In the genomic region with DNA sequence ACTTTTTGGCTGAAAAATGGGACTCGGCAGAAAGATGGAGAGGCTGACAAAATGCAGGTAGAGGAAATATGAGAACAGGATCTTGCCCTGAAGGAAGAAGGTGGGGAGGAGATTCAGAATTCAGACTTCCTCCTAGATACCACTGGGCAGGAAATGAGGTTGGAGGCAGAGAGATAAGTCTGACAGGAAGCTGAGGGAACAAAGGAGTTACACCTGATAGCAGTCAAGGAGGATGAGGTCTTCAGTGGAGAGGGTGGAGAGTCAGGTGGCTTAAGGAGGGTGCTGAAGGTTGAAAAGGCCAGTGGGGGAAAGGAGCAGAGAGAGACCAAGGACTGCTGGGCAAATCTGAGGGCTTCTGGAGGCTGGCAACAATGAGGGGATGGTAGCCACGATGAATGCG, we compare ENCODE assay signal across 18 cellular contexts. TPM values are rescaled to one million over a fixed set of nuclear protein-coding genes. Genes with fewer than 3 reads are reported as not detected.
DNase-seq lines count a peak whose midpoint lies in the region; ATAC-seq, FAIRE-seq and TF ChIP-seq lines count a peak whose summit lies in the region.
"Had no signal": no experiment of that assay in that cellular context is flagged by ENCODE, and none has a peak within 500 bp of the region (broad histone marks: within the 10 kb centered on the region; RNA-seq: fewer than 3 reads in every experiment).

No MANE protein-coding gene starts in this region.

- no peaks in the 10 kb centered on the region for H3K27me3 ChIP-seq in CD4-positive, alpha-beta memory T cell (ENCODE audit: insufficient read depth, low read length)
- no peaks in the 10 kb centered on the region for H3K27me3 ChIP-seq in Loucy (ENCODE audit: insufficient read depth, low read length, poor library complexity, severe bottlenecking)
- H3K27me3 ChIP-seq: colonic mucosa had no signal

- peaks cover 22% of the 10 kb centered on the region for H3K36me3 ChIP-seq in CD4-positive, alpha-beta memory T cell (ENCODE audit: insufficient read depth, low read length)
- peaks cover 26% of the 10 kb centered on the region; the same call in 1 of the 2 replicates for H3K36me3 ChIP-seq in Loucy (ENCODE audit: insufficient read depth, low read length)

- no peaks in the 10 kb centered on the region for H4K20me1 ChIP-seq in Loucy (ENCODE audit: insufficient read depth, low read length, poor library complexity, severe bottlenecking)

- peak overlapping the region; percentile 49 for H3K4me2 ChIP-seq in Loucy (ENCODE audit: low read depth, low read length, poor library complexity, severe bottlenecking)

- DNase-seq in CD4-positive, alpha-beta memory T cell = peak; percentile 47 to 69 (median 59)
- DNase-seq in activated T-helper 1 cell treated with anti-CD3 and anti-CD28 coated beads, Interleukin-12 subunit alpha, Interleukin-12 subunit beta, Interleukin-2, Interleukin-4 antibody, amounts not matched to agents 30 ng/mL and 10 ng/mL and 1 ng/mL, durations not matched to agents 14 hours and 24 hours and 36 hours (ENCODE audit: low spot score) = peak; percentile 15
- no peak for DNase-seq in natural killer cell
- DNase-seq in AG08396 (ENCODE audit: low spot score) = no peak
- no peak for DNase-seq in immature natural killer cell
- DNase-seq in HTR-8/SVneo (ENCODE audit: insufficient read length, low spot score) = no peak
- DNase-seq: anterior cingulate cortex, colonic mucosa, head of caudate nucleus, HFFc6, Karpas-422, kidney, NCI-H187, NCI-H748 treated with DMSO at 0.1 percent for 48 hours, posterior cingulate gyrus had no signal

- peaks cover 58% of the 10 kb centered on the region for H3K4me1 ChIP-seq in CD4-positive, alpha-beta memory T cell (ENCODE audit: insufficient read depth, low read length)
- H3K4me1 ChIP-seq in Loucy (ENCODE audit: insufficient read depth, low read length, poor library complexity, severe bottlenecking) = peaks cover 16% of the 10 kb centered on the region
- H3K4me1 ChIP-seq: colonic mucosa had no signal

- no peaks in the 10 kb centered on the region for H3K27me3 Mint-ChIP-seq in CD4-positive, alpha-beta memory T cell
- H3K27me3 Mint-ChIP-seq in activated T-helper 1 cell treated with anti-CD3 and anti-CD28 coated beads, Interleukin-12 subunit alpha, Interleukin-12 subunit beta, Interleukin-2, Interleukin-4 antibody, amounts not matched to agents 30 ng/mL and 10 ng/mL and 1 ng/mL, durations not matched to agents 14 hours and 24 hours and 36 hours (ENCODE audit: insufficient read depth) = no peaks in the 10 kb centered on the region
- H3K27me3 Mint-ChIP-seq in natural killer cell (ENCODE audit: low read depth in 2 of 2) (no peaks in the 10 kb centered on the region), immature natural killer cell (ENCODE audit: low read depth in 3 of 3) (peaks cover 0 to 4% (median 2%) of the 10 kb centered on the region in 3 donors)

- TF ChIP-seq CTCF in Loucy (conservative IDR thresholded peaks at IDR 0.05; ENCODE audit: low read length) (no peak), natural killer cell (IDR thresholded peaks at IDR 0.05) (no peak)

- ATAC-seq in natural killer cell = peak in 2 of 3 donors; percentile 24 to 54

- peak overlapping the region; percentile 61 to 76 (median 68) for H3K4me3 Mint-ChIP-seq in CD4-positive, alpha-beta memory T cell
- H3K4me3 Mint-ChIP-seq in activated T-helper 1 cell treated with anti-CD3 and anti-CD28 coated beads, Interleukin-12 subunit alpha, Interleukin-12 subunit beta, Interleukin-2, Interleukin-4 antibody, amounts not matched to agents 30 ng/mL and 10 ng/mL and 1 ng/mL, durations not matched to agents 14 hours and 24 hours and 36 hours = peak overlapping the region; percentile 8
- H3K4me3 Mint-ChIP-seq in natural killer cell (no peak overlapping the region), immature natural killer cell (peak overlapping the region in 1 of 5 donors; percentile 4)
- H3K4me3 Mint-ChIP-seq: HFFc6 had no signal

- H2AFZ ChIP-seq in Loucy (ENCODE audit: low read length) = no peak overlapping the region

- H3K27ac ChIP-seq in CD4-positive, alpha-beta memory T cell (ENCODE audit: low read depth, low read length) = peak overlapping the region; percentile 61
- H3K27ac ChIP-seq: colonic mucosa had no signal

- POLR2A ChIA-PET in CD4-positive, alpha-beta memory T cell (lab: Charles Lee; ENCODE audit: partially characterized antibody) = interaction anchor here (1.0 to 5.7 kb wide), 24 partner anchors 9 to 64 kb away, joined by 3 to 47 read pairs (median 7); partner anchors contain the start of gene CCR4

- peaks cover 0 to 4% (median 0%) of the 10 kb centered on the region in 8 donors for H3K9me3 Mint-ChIP-seq in CD4-positive, alpha-beta memory T cell
- peaks cover 11% of the 10 kb centered on the region for H3K9me3 Mint-ChIP-seq in activated T-helper 1 cell treated with anti-CD3 and anti-CD28 coated beads, Interleukin-12 subunit alpha, Interleukin-12 subunit beta, Interleukin-2, Interleukin-4 antibody, amounts not matched to agents 30 ng/mL and 10 ng/mL and 1 ng/mL, durations not matched to agents 14 hours and 24 hours and 36 hours
- H3K9me3 Mint-ChIP-seq in natural killer cell = no peaks in the 10 kb centered on the region
- H3K9me3 Mint-ChIP-seq in immature natural killer cell = no peaks in the 10 kb centered on the region
- H3K9me3 Mint-ChIP-seq: HFFc6 had no signal

- peak overlapping the region; percentile 81 to 98 (median 86) for H3K27ac Mint-ChIP-seq in CD4-positive, alpha-beta memory T cell
- H3K27ac Mint-ChIP-seq in activated T-helper 1 cell treated with anti-CD3 and anti-CD28 coated beads, Interleukin-12 subunit alpha, Interleukin-12 subunit beta, Interleukin-2, Interleukin-4 antibody, amounts not matched to agents 30 ng/mL and 10 ng/mL and 1 ng/mL, durations not matched to agents 14 hours and 24 hours and 36 hours = peak overlapping the region; percentile 81
- peak overlapping the region in 1 of 2 donors; percentile 37 for H3K27ac Mint-ChIP-seq in natural killer cell
- H3K27ac Mint-ChIP-seq in immature natural killer cell = peak overlapping the region in 2 of 6 donors; percentile 9 to 29
- H3K27ac Mint-ChIP-seq: HFFc6 had no signal

- peaks cover 36 to 37% of the 10 kb centered on the region in 2 donors for H3K36me3 Mint-ChIP-seq in CD4-positive, alpha-beta memory T cell
- H3K36me3 Mint-ChIP-seq in activated T-helper 1 cell treated with anti-CD3 and anti-CD28 coated beads, Interleukin-12 subunit alpha, Interleukin-12 subunit beta, Interleukin-2, Interleukin-4 antibody, amounts not matched to agents 30 ng/mL and 10 ng/mL and 1 ng/mL, durations not matched to agents 14 hours and 24 hours and 36 hours (ENCODE audit: low read depth) = peaks cover 52% of the 10 kb centered on the region
- H3K36me3 Mint-ChIP-seq in natural killer cell (peaks cover 9% of the 10 kb centered on the region), immature natural killer cell (peaks cover 35 to 59% (median 48%) of the 10 kb centered on the region in 3 donors)

- H3K9ac ChIP-seq in Loucy (ENCODE audit: low read depth, low read length, poor library complexity, severe bottlenecking) = no peak overlapping the region

- H3K9me2 ChIP-seq in Loucy (replicated peaks; ENCODE audit: low read depth, low read length) = no peaks in the 10 kb centered on the region

- H3K79me2 ChIP-seq in Loucy (ENCODE audit: insufficient read depth, low read length) = no peaks in the 10 kb centered on the region

- intact Hi-C loops in CD4-positive, alpha-beta memory T cell (cut with micrococcal nuclease) = loop anchor here (1.0 to 5.0 kb wide), 2 partner anchors 12 to 39 kb away; no protein-coding TSS in a partner anchor
- intact Hi-C loops in activated T-helper 1 cell treated with anti-CD3 and anti-CD28 coated beads, Interleukin-12 subunit alpha, Interleukin-12 subunit beta, Interleukin-2, Interleukin-4 antibody, amounts not matched to agents 30 ng/mL and 10 ng/mL and 1 ng/mL, durations not matched to agents 14 hours and 24 hours and 36 hours (cut with micrococcal nuclease) = no loop called here
- intact Hi-C loops in natural killer cell (cut with micrococcal nuclease) = no loop called here

- H3K4me3 ChIP-seq in CD4-positive, alpha-beta memory T cell (ENCODE audit: low read length in 2 of 2) = peak overlapping the region in 1 of 2 donors; percentile 42
- H3K4me3 ChIP-seq in Loucy (ENCODE audit: low read length, poor library complexity, severe bottlenecking) = peak overlapping the region; percentile 18
- H3K4me3 ChIP-seq: colonic mucosa had no signal

- CTCF ChIA-PET in CD4-positive, alpha-beta memory T cell (lab: Charles Lee; ENCODE audit: partially characterized antibody) = interaction anchor here (0.7 to 2.6 kb wide), 8 partner anchors 8 to 67 kb away, joined by 3 to 12 read pairs (median 7); no protein-coding TSS in a partner anchor

- peaks cover 42 to 75% (median 63%) of the 10 kb centered on the region in 4 donors for H3K4me1 Mint-ChIP-seq in CD4-positive, alpha-beta memory T cell
- H3K4me1 Mint-ChIP-seq in activated T-helper 1 cell treated with anti-CD3 and anti-CD28 coated beads, Interleukin-12 subunit alpha, Interleukin-12 subunit beta, Interleukin-2, Interleukin-4 antibody, amounts not matched to agents 30 ng/mL and 10 ng/mL and 1 ng/mL, durations not matched to agents 14 hours and 24 hours and 36 hours (ENCODE audit: low read depth) = peaks cover 32% of the 10 kb centered on the region
- H3K4me1 Mint-ChIP-seq in natural killer cell (peaks cover 7 to 9% of the 10 kb centered on the region in 2 donors), immature natural killer cell (peaks cover 11% of the 10 kb centered on the region in 2 donors)

- no peaks in the 10 kb centered on the region for H3K9me3 ChIP-seq in CD4-positive, alpha-beta memory T cell (ENCODE audit: control insufficient read depth in 1 of 2, low read length in 2 of 2)
- 0 out of 2 replicates have a peak, but pooled peaks cover 9% of the 10 kb centered on the region for H3K9me3 ChIP-seq in Loucy (ENCODE audit: insufficient read depth, low read depth, low read length)
- H3K9me3 ChIP-seq: colonic mucosa had no signal

- no peaks in the 10 kb centered on the region for H3F3A ChIP-seq in Loucy (ENCODE audit: low read depth)

- no peak for FAIRE-seq in HTR-8/SVneo (lab: Jason Lieb, UNC)
- FAIRE-seq: kidney had no signal

RNA-seq across cellular contexts. Expression of gene CCR4, which starts 56.8 kb away (rescaled TPM):
- 100 to 1,000 TPM in 1 of 2 experiments, 10 to 100 TPM in 1; 99.6 to 101 TPM for total RNA-seq in CD4-positive, alpha-beta memory T cell
- 10 to 100 TPM in 1 of 2 donors, 1 to 10 TPM in 1; 9.9 to 34.7 TPM for polyA plus RNA-seq in CD4-positive, alpha-beta memory T cell
- total RNA-seq in activated T-helper 1 cell treated with anti-CD3 and anti-CD28 coated beads, Interleukin-12 subunit alpha, Interleukin-12 subunit beta, Interleukin-2, Interleukin-4 antibody, amounts not matched to agents 30 ng/mL and 10 ng/mL and 1 ng/mL, durations not matched to agents 14 hours and 24 hours and 36 hours = 110 and 115 TPM in 2 replicates
- 1 to 10 TPM in 2 of 3 donors, under 1 TPM in 1; 0.52 to 2.5 (median 1.4) TPM for total RNA-seq in natural killer cell
- under 1 TPM in 1 of 3 donors, not detected in 2; 0.08 TPM for polyA plus RNA-seq in immature natural killer cell
- total RNA-seq: HFFc6, RPMI7951 had no signal
- polyA plus RNA-seq: BJ had no signal

Comparison
In these comparisons a context has a peak if more than half of its experiments do, and no peak if none do; other contexts are left out.
1. DNase-seq: peak in CD4-positive, alpha-beta memory T cell (5 of 5) and activated T-helper 1 cell treated with anti-CD3 and anti-CD28 coated beads, Interleukin-12 subunit alpha, Interleukin-12 subunit beta, Interleukin-2, Interleukin-4 antibody, amounts not matched to agents 30 ng/mL and 10 ng/mL and 1 ng/mL, durations not matched to agents 14 hours and 24 hours and 36 hours (single experiment); none in natural killer cell (single experiment), AG08396 (single experiment), immature natural killer cell (0 of 3) and HTR-8/SVneo (single experiment).
2. RNA of gene CCR4, which starts 56.8 kb away (total RNA-seq): 110 to 115 TPM in activated T-helper 1 cell treated with anti-CD3 and anti-CD28 coated beads, Interleukin-12 subunit alpha, Interleukin-12 subunit beta, Interleukin-2, Interleukin-4 antibody, amounts not matched to agents 30 ng/mL and 10 ng/mL and 1 ng/mL, durations not matched to agents 14 hours and 24 hours and 36 hours and 99.6 to 101 TPM in CD4-positive, alpha-beta memory T cell; 0.52 to 2.5 TPM in natural killer cell; every median in the first group is over 10 times any median in the second.